Comparison of ENCODE assay signal across 13 cellular contexts in the genomic region with DNA sequence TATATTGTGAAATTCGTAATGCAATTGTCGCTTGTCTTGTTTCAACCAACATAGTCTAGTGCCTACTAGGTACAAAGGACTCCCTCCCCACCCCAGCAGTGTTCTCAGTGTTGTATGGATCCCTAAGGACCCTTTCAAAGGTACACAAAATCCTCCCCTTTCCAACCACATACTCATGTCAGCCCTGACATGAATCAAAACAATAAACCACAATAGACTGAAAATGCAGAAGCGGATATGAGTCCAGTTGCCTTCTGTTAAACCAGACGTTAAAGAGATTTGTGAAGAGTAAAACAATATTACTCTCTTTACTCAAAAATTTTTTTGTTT.
DNase-seq lines count a peak whose midpoint lies in the region; ATAC-seq and TF ChIP-seq lines count a peak whose summit lies in the region.
"Had no signal": no experiment of that assay in that cellular context is flagged by ENCODE, and none has a peak within 500 bp of the region (broad histone marks: within the 10 kb centered on the region; RNA-seq: fewer than 3 reads in every experiment).

No MANE protein-coding gene starts in this region.

- no peak overlapping the region for H3K27ac Mint-ChIP-seq in activated CD4-positive, alpha-beta memory T cell treated with anti-CD3 and anti-CD28 coated beads, Interleukin-2, amount 10 ng/mL, durations not matched to agents 7 days and 5 days
- H3K27ac Mint-ChIP-seq: activated CD4-positive, alpha-beta memory T cell treated with anti-CD3 and anti-CD28 coated beads for 36 hours had no signal

- no peaks in the 10 kb centered on the region for H3K27me3 ChIP-seq in GM06990 (replicated peaks; ENCODE audit: control insufficient read depth, insufficient read depth, low read length)
- no peaks in the 10 kb centered on the region for H3K27me3 ChIP-seq in tibial artery
- H3K27me3 ChIP-seq: SJCRH30 had no signal

- H3K4me3 ChIP-seq in GM06990 (replicated peaks; ENCODE audit: low read depth, low read length) (no peak overlapping the region), tibial artery (no peak overlapping the region)
- H3K4me3 ChIP-seq: SJCRH30 had no signal

- CTCF ChIA-PET in activated CD4-positive, alpha-beta memory T cell treated with anti-CD3 and anti-CD28 coated beads, Interleukin-2, amount 10 ng/mL, durations not matched to agents 7 days and 5 days (lab: Charles Lee) = no interaction called here

- no peaks in the 10 kb centered on the region for H3K36me3 Mint-ChIP-seq in activated CD4-positive, alpha-beta memory T cell treated with anti-CD3 and anti-CD28 coated beads, Interleukin-2, amount 10 ng/mL, durations not matched to agents 7 days and 5 days (ENCODE audit: low read depth)
- H3K36me3 Mint-ChIP-seq: activated CD4-positive, alpha-beta memory T cell treated with anti-CD3 and anti-CD28 coated beads for 36 hours had no signal

- ATAC-seq in GM19328 (IDR thresholded peaks at IDR 0.05; ENCODE audit: unreplicated experiment) = peak; percentile 96
- ATAC-seq in HG02840 (IDR thresholded peaks at IDR 0.05; ENCODE audit: low FRiP score, unreplicated experiment) = peak; percentile 79
- ATAC-seq in HG03565 (IDR thresholded peaks at IDR 0.05; ENCODE audit: unreplicated experiment) = peak; percentile 97
- ATAC-seq: left cardiac atrium had no signal

- peaks cover 9% of the 10 kb centered on the region for H3K4me1 Mint-ChIP-seq in activated CD4-positive, alpha-beta memory T cell treated with anti-CD3 and anti-CD28 coated beads, Interleukin-2, amount 10 ng/mL, durations not matched to agents 7 days and 5 days

- H3K27me3 Mint-ChIP-seq in activated CD4-positive, alpha-beta memory T cell treated with anti-CD3 and anti-CD28 coated beads, Interleukin-2, amount 10 ng/mL, durations not matched to agents 7 days and 5 days = no peaks in the 10 kb centered on the region
- H3K27me3 Mint-ChIP-seq: activated CD4-positive, alpha-beta memory T cell treated with anti-CD3 and anti-CD28 coated beads for 36 hours had no signal

- no peak overlapping the region for H3K4me3 Mint-ChIP-seq in activated CD4-positive, alpha-beta memory T cell treated with anti-CD3 and anti-CD28 coated beads, Interleukin-2, amount 10 ng/mL, durations not matched to agents 7 days and 5 days
- H3K4me3 Mint-ChIP-seq: activated CD4-positive, alpha-beta memory T cell treated with anti-CD3 and anti-CD28 coated beads for 36 hours had no signal

- H3K36me3 ChIP-seq in GM06990 (ENCODE audit: control insufficient read depth, insufficient read depth, low read length) = no peaks in the 10 kb centered on the region
- H3K36me3 ChIP-seq in tibial artery = no peaks in the 10 kb centered on the region
- H3K36me3 ChIP-seq: SJCRH30 had no signal

- POLR2A ChIA-PET in activated CD4-positive, alpha-beta memory T cell treated with anti-CD3 and anti-CD28 coated beads, Interleukin-2, amount 10 ng/mL, durations not matched to agents 7 days and 5 days (lab: Charles Lee) = no interaction called here

- H3K9me3 Mint-ChIP-seq in activated CD4-positive, alpha-beta memory T cell treated with anti-CD3 and anti-CD28 coated beads, Interleukin-2, amount 10 ng/mL, durations not matched to agents 7 days and 5 days = no peaks in the 10 kb centered on the region
- H3K9me3 Mint-ChIP-seq: activated CD4-positive, alpha-beta memory T cell treated with anti-CD3 and anti-CD28 coated beads for 36 hours had no signal

- DNase-seq in GM06990 (ENCODE audit: extremely low read depth, insufficient read length) (peak; percentile 11), midbrain (lab: John Stamatoyannopoulos, UW) (no peak), tibial artery (no peak), NCI-H82 treated with DMSO at 0.1 percent for 48 hours (lab: John Stamatoyannopoulos, UW; ENCODE audit: unreplicated experiment) (no peak)
- DNase-seq in activated CD4-positive, alpha-beta memory T cell treated with anti-CD3 and anti-CD28 coated beads, Interleukin-2, amount 10 ng/mL, durations not matched to agents 7 days and 5 days = no peak
- DNase-seq: activated CD4-positive, alpha-beta memory T cell treated with anti-CD3 and anti-CD28 coated beads for 36 hours; left cardiac atrium; NCI-H2171 treated with DMSO at 0.1 percent for 48 hours; posterior cingulate gyrus; SJCRH30 had no signal

- H3K27ac ChIP-seq in tibial artery = no peak overlapping the region
- H3K27ac ChIP-seq: SJCRH30 had no signal

- TF ChIP-seq CTCF in GM06990 (IDR thresholded peaks at IDR 0.05; ENCODE audit: insufficient read depth, low read length, poor library complexity, severe bottlenecking) (no peak), tibial artery (IDR thresholded peaks at IDR 0.05) (no peak)

- H3K4me1 ChIP-seq in tibial artery = peaks cover 0 to 6% (median 0%) of the 10 kb centered on the region in 4 donors
- H3K4me1 ChIP-seq: SJCRH30 had no signal

- intact Hi-C loops in tibial artery (cut with DNase I; ENCODE audit: low total_unique reads) = no loop called here

- no peaks in the 10 kb centered on the region for H3K9me3 ChIP-seq in tibial artery
- H3K9me3 ChIP-seq: SJCRH30 had no signal
